1 cellular context compared by ENCODE assay signal in the genomic region with DNA sequence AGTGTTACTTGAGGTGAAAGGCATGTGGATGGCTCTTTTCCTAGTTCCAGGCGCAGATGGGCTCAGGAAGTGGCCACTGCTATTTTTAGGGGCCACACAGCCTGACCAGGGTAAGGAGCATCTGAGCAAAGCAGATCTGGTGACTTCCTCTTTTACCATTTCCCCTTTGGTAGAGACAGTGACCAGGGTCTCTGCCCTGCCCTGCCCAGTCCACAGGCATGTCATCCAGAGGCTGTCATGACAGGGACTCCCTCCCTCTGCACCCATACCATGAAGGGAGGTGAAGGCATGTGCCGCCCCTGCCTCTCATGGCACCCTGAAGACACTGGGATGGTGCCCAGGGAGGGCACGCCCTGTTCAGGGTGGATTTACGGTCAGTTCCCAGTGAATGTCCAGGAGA.
A peak's percentile ranks its signal among the peaks of the same experiment; 100 is the strongest.
TF ChIP-seq lines count a peak whose summit lies in the region.

No MANE protein-coding gene starts in this region.

TF ChIP-seq in HepG2, 621 proteins besides CTCF, POLR2A, EP300 and RAD21:
- no peak for TF ChIP-seq ZFX (CRISPR knock-in tag; IDR thresholded peaks at IDR 0.05; ENCODE audit: low read depth)
- 0 out of 2 replicates have a peak, but pooled peaks have one; percentile 6 for TF ChIP-seq EED (CRISPR knock-in tag; IDR thresholded peaks at IDR 0.05)
- TF ChIP-seq, protein P1, sequence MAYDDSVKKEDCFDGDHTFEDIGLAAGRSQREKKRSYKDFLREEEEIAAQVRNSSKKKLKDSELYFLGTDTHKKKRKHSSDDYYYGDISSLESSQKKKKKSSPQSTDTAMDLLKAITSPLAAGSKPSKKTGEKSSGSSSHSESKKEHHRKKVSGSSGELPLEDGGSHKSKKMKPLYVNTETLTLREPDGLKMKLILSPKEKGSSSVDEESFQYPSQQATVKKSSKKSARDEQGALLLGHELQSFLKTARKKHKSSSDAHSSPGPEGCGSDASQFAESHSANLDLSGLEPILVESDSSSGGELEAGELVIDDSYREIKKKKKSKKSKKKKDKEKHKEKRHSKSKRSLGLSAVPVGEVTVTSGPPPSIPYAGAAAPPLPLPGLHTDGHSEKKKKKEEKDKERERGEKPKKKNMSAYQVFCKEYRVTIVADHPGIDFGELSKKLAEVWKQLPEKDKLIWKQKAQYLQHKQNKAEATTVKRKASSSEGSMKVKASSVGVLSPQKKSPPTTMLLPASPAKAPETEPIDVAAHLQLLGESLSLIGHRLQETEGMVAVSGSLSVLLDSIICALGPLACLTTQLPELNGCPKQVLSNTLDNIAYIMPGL (CRISPR knock-in tag; IDR thresholded peaks at IDR 0.05; ENCODE audit: borderline replicate concordance in 1 of 2, low read depth in 1 of 2), result no peak
